In the genomic region with DNA sequence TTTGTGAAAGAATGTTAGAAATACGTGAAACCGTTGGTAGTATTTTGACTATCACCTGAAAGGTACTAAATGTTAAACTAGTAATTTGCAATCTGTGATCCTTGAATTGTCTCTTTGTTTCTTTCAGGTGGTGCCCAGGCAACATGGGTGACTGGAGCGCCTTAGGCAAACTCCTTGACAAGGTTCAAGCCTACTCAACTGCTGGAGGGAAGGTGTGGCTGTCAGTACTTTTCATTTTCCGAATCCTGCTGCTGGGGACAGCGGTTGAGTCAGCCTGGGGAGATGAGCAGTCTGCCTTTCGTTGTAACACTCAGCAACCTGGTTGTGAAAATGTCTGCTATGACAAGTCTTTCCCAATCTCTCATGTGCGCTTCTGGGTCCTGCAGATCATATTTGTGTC, we compare ENCODE assay signal across 8 cellular contexts. TPM values are rescaled to one million over a fixed set of nuclear protein-coding genes. Genes with fewer than 3 reads are reported as not detected.
DNase-seq lines count a peak whose midpoint lies in the region; ATAC-seq, FAIRE-seq and TF ChIP-seq lines count a peak whose summit lies in the region.
"Not testable (repeated sequence)": the region's sequence is repeated elsewhere in the genome, so short reads cannot be mapped to it uniquely, and the experiment has no call there.
"Had no signal": no experiment of that assay in that cellular context is flagged by ENCODE, and none has a peak within 500 bp of the region (broad histone marks: within the 10 kb centered on the region; RNA-seq: fewer than 3 reads in every experiment).

No MANE protein-coding gene starts in this region.

- not testable (repeated sequence) for TF ChIP-seq CTCF in bronchial epithelial cell (IDR thresholded peaks at IDR 0.05; ENCODE audit: insufficient read depth, low read length, severe bottlenecking); endothelial cell of umbilical vein (IDR thresholded peaks at IDR 0.05; ENCODE audit: extremely low read depth in 1 of 2, insufficient read depth in 1 of 2, low read depth in 1 of 2, low read length in 2 of 2); left ventricle myocardium inferior (IDR thresholded peaks at IDR 0.05; ENCODE audit: borderline replicate concordance); lower lobe of right lung (IDR thresholded peaks at IDR 0.05); upper lobe of right lung (IDR thresholded peaks at IDR 0.05)

- not testable (repeated sequence) for H3K9me3 ChIP-seq in endothelial cell of umbilical vein (replicated peaks; ENCODE audit: control insufficient read depth, insufficient read depth, low read length); left ventricle myocardium inferior (replicated peaks); lower lobe of right lung; upper lobe of right lung

- not testable (repeated sequence) for H3K9ac ChIP-seq in endothelial cell of umbilical vein (replicated peaks; ENCODE audit: extremely low read depth, insufficient read depth, low read length)

- peak; percentile 99 for FAIRE-seq in bronchial epithelial cell (lab: Jason Lieb, UNC)
- FAIRE-seq in endothelial cell of umbilical vein (lab: Jason Lieb, UNC), result not testable (repeated sequence)

- ATAC-seq in lower lobe of right lung (peak; percentile 63), upper lobe of right lung (peak; percentile 46)

- not testable (repeated sequence) for BruUV-seq in endothelial cell of umbilical vein (replicated peaks; lab: Mats Ljungman, UMichigan)

- H3K79me2 ChIP-seq in endothelial cell of umbilical vein (ENCODE audit: control insufficient read depth, insufficient read depth, low read length), result peaks cover 78% of the 10 kb centered on the region

- H2AFZ ChIP-seq in endothelial cell of umbilical vein (ENCODE audit: low read depth, low read length), result not testable (repeated sequence)

- DNase-seq in NCI-H69 (lab: John Stamatoyannopoulos, UW), result peak; percentile 59
- not testable (repeated sequence) for DNase-seq in bronchial epithelial cell (ENCODE audit: low read depth); endothelial cell of umbilical vein (ENCODE audit: low read depth, low spot score); left ventricle myocardium inferior; lower lobe of right lung; upper lobe of right lung

- dilution Hi-C loops in endothelial cell of umbilical vein (cut with MboI; ENCODE audit: extremely low pct_ligation_motif_present, low sequenced_read_pairs), result not testable (repeated sequence)

- CTCF ChIA-PET in endothelial cell of umbilical vein (lab: Charles Lee), result not testable (repeated sequence)

- not testable (repeated sequence) for H3K4me3 ChIP-seq in bronchial epithelial cell (ENCODE audit: low read depth, low read length); endothelial cell of umbilical vein (replicated peaks in 1 of 3; ENCODE audit: insufficient read depth in 1 of 3, low read depth in 1 of 3, low read length in 3 of 3); lower lobe of right lung; upper lobe of right lung
- H3K4me3 ChIP-seq in left ventricle myocardium inferior, result peak overlapping the region; percentile 80

- H3K9me1 ChIP-seq in endothelial cell of umbilical vein (replicated peaks; ENCODE audit: control insufficient read depth, extremely low read depth, insufficient read depth, low read length), result not testable (repeated sequence)

- H3K4me1 ChIP-seq in endothelial cell of umbilical vein (ENCODE audit: control insufficient read depth, extremely low read depth, insufficient read depth, low read length) (peaks cover 26% of the 10 kb centered on the region), left ventricle myocardium inferior (peaks cover 67% of the 10 kb centered on the region)
- H3K4me1 ChIP-seq in lower lobe of right lung, upper lobe of right lung: not testable (repeated sequence)

- H3K27ac ChIP-seq in endothelial cell of umbilical vein (ENCODE audit: insufficient read depth, low read depth, low read length); lower lobe of right lung; upper lobe of right lung: not testable (repeated sequence)
- peak overlapping the region; percentile 95 for H3K27ac ChIP-seq in left ventricle myocardium inferior (replicated peaks)

- not testable (repeated sequence) for H3K27me3 ChIP-seq in bronchial epithelial cell (ENCODE audit: control insufficient read depth, insufficient read depth, low read length); endothelial cell of umbilical vein (ENCODE audit: control insufficient read depth in 2 of 2, insufficient read depth in 2 of 2, low read length in 2 of 2); left ventricle myocardium inferior (ENCODE audit: low read depth); lower lobe of right lung (ENCODE audit: low read depth); upper lobe of right lung

- H3K4me2 ChIP-seq in endothelial cell of umbilical vein (ENCODE audit: insufficient read depth, low read length), result not testable (repeated sequence)

- intact Hi-C loops in endothelial cell of umbilical vein (cut with micrococcal nuclease); left ventricle myocardium inferior (cut with micrococcal nuclease); lower lobe of right lung (cut with DNase I); upper lobe of right lung (cut with DNase I): not testable (repeated sequence)

- not testable (repeated sequence) for H4K20me1 ChIP-seq in endothelial cell of umbilical vein (replicated peaks; ENCODE audit: control insufficient read depth, extremely low read depth, insufficient read depth, low read length)

- POLR2A ChIA-PET in endothelial cell of umbilical vein (lab: Charles Lee), result not testable (repeated sequence)

- not testable (repeated sequence) for H3K36me3 ChIP-seq in bronchial epithelial cell (ENCODE audit: control insufficient read depth, insufficient read depth, low read length); upper lobe of right lung
- H3K36me3 ChIP-seq in endothelial cell of umbilical vein (ENCODE audit: control insufficient read depth in 2 of 2, extremely low read depth in 1 of 2, insufficient read depth in 2 of 2, low read length in 2 of 2), result peaks cover 16 to 17% of the 10 kb centered on the region in 2 experiments
- H3K36me3 ChIP-seq in left ventricle myocardium inferior, result peaks cover 51% of the 10 kb centered on the region
- peaks cover 35% of the 10 kb centered on the region for H3K36me3 ChIP-seq in lower lobe of right lung

- not testable (repeated sequence) for TF ChIP-seq POLR2A in endothelial cell of umbilical vein (IDR thresholded peaks at IDR 0.05; ENCODE audit: low read depth, low read length)

TF ChIP-seq in endothelial cell of umbilical vein, 7 proteins besides CTCF, POLR2A, EP300 and RAD21:
- peak; percentile 0 for TF ChIP-seq POLR2AphosphoS5 (IDR thresholded peaks at IDR 0.05; ENCODE audit: insufficient read depth, low read depth, low read length)

RNA-seq across cellular contexts. Expression of a gene that starts 11.3 kb away (rescaled TPM):
- total RNA-seq in bronchial epithelial cell, result 118 and 127 TPM in 2 replicates
- 235 and 288 TPM in 2 replicates for total RNA-seq in endothelial cell of umbilical vein
- polyA plus RNA-seq in endothelial cell of umbilical vein, result 155 and 185 TPM in 2 replicates
- polyA plus RNA-seq in endothelial cell of umbilical vein (2011; cell fraction: cytosol; rRNA removed), result 164 and 180 TPM in 2 replicates
- 150 and 213 TPM in 2 replicates for polyA plus RNA-seq in endothelial cell of umbilical vein (2011; cell fraction: nucleus; rRNA removed)
- 411 and 451 TPM in 2 replicates for polyA plus RNA-seq in endothelial cell of umbilical vein (2012)
- 426 and 450 TPM in 2 replicates for polyA minus RNA-seq in endothelial cell of umbilical vein
- polyA minus RNA-seq in endothelial cell of umbilical vein (2011; cell fraction: cytosol; rRNA and poly(A)+ RNA removed), result not detected
- polyA minus RNA-seq in endothelial cell of umbilical vein (2011; cell fraction: nucleus; rRNA and poly(A)+ RNA removed), result 173 and 254 TPM in 2 replicates
- 248 TPM for total RNA-seq in left ventricle myocardium inferior
- total RNA-seq in lower lobe of right lung, result 64.1 TPM
- 127 TPM for total RNA-seq in upper lobe of right lung
- total RNA-seq: CD4-positive, CD25-positive, alpha-beta regulatory T cell; CD8-positive, alpha-beta memory T cell had no signal
- polyA plus RNA-seq: CD4-positive, CD25-positive, alpha-beta regulatory T cell; CD8-positive, alpha-beta memory T cell had no signal
